In genomic region chr1:45750298-45751038, GRCh38 we compare ENCODE assay signal across 1 cellular context.
TF ChIP-seq lines count a peak whose summit lies in the region.

TSS of gene IPP (minus strand) at chr1:45750653. CDS start at chr1:45746411, 4,242 bp downstream.

TF ChIP-seq in K562, 482 proteins besides CTCF, POLR2A, EP300 and RAD21 (continued from another document):
- TF ChIP-seq SAP30 (IDR thresholded peaks at IDR 0.05; ENCODE audit: borderline replicate concordance, insufficient read depth, low read depth, low read length, poor library complexity, severe bottlenecking) (no peak), POLR2H (tag; IDR thresholded peaks at IDR 0.05; ENCODE audit: low read depth) (peak; percentile 96), XRCC4 (IDR thresholded peaks at IDR 0.05; ENCODE audit: extremely low read depth, insufficient read depth, insufficient read length) (no peak), ZBTB8A (IDR thresholded peaks at IDR 0.05; ENCODE audit: partially characterized antibody) (no peak), CREM (IDR thresholded peaks at IDR 0.05; ENCODE audit: low read depth) (peak; percentile 95), TAF15 (IDR thresholded peaks at IDR 0.05; ENCODE audit: low read depth, low read length) (no peak), ARNT (IDR thresholded peaks at IDR 0.05) (peak in 1 of 2 experiments; percentile 31; a peak in 1 of 4 replicates), ZNF140 (CRISPR knock-in tag; IDR thresholded peaks at IDR 0.05) (no peak)
